1 cellular context compared by ENCODE assay signal in the genomic region with DNA sequence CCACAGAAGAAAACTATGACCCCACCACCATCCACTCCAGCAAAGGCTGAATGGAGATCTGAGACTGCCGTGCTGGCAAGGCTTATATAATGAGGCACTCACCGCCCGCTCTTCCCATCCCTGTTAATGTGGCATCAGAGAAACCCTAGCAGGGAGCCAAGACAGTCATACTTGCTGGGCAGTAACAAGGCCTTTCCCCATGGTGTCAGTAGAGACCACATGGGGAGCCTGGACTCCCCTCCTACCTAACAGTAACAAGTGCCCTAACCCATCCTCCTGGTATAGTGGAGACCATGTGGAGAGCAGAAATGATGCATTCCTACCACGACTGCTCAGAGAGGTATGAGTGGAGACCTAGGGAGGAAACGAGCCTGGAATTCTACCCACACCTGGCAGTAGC.
TF ChIP-seq lines count a peak whose summit lies in the region.

No MANE protein-coding gene starts in this region.

TF ChIP-seq in K562, 482 proteins besides CTCF, POLR2A, EP300 and RAD21 (continued from another document):
- TF ChIP-seq STAT5B (CRISPR knock-in tag; IDR thresholded peaks at IDR 0.05) (no peak), BHLHE40 (IDR thresholded peaks at IDR 0.05; ENCODE audit: low read length) (no peak), KLF1 (tag; IDR thresholded peaks at IDR 0.05) (no peak), ZC3H8 (IDR thresholded peaks at IDR 0.05) (no peak), ERF (CRISPR knock-in tag; IDR thresholded peaks at IDR 0.05) (no peak)
- TF ChIP-seq, protein P1, sequence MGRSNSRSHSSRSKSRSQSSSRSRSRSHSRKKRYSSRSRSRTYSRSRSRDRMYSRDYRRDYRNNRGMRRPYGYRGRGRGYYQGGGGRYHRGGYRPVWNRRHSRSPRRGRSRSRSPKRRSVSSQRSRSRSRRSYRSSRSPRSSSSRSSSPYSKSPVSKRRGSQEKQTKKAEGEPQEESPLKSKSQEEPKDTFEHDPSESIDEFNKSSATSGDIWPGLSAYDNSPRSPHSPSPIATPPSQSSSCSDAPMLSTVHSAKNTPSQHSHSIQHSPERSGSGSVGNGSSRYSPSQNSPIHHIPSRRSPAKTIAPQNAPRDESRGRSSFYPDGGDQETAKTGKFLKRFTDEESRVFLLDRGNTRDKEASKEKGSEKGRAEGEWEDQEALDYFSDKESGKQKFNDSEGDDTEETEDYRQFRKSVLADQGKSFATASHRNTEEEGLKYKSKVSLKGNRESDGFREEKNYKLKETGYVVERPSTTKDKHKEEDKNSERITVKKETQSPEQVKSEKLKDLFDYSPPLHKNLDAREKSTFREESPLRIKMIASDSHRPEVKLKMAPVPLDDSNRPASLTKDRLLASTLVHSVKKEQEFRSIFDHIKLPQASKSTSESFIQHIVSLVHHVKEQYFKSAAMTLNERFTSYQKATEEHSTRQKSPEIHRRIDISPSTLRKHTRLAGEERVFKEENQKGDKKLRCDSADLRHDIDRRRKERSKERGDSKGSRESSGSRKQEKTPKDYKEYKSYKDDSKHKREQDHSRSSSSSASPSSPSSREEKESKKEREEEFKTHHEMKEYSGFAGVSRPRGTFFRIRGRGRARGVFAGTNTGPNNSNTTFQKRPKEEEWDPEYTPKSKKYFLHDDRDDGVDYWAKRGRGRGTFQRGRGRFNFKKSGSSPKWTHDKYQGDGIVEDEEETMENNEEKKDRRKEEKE (IDR thresholded peaks at IDR 0.05; ENCODE audit: borderline replicate concordance in 1 of 2, control insufficient read depth in 1 of 2, low read depth in 2 of 2, low read length in 1 of 2): no peak
